ENCODE assay signal across 1 cellular context in the genomic region with DNA sequence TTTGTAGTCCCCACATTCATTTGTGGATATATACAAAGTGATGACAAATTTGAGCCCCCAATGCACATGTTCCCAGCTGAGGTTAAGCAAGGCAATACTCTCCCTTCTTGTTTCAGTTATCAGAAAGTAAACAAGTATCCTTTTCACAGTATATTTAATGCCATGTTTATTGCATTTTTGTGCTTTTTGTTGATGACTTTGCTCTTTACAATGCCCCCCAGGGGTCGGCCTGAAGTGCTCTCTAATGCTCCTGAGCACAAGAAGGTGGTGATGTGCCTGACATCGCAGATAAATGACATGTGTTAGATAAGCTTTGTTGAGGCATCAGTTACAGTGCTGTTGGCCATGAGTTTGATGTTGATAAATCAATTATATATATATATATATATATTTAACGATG.
TF ChIP-seq lines count a peak whose summit lies in the region.

No MANE protein-coding gene starts in this region.

TF ChIP-seq in IMR-90, 13 proteins besides CTCF, POLR2A, EP300 and RAD21 (continued from another document):
- TF ChIP-seq FOS (IDR thresholded peaks at IDR 0.05; ENCODE audit: low read depth, low read length), result no peak
- TF ChIP-seq MXI1 (IDR thresholded peaks at IDR 0.05; ENCODE audit: borderline replicate concordance, low read depth, low read length), result no peak
- TF ChIP-seq NFE2L2 (IDR thresholded peaks at IDR 0.05; ENCODE audit: low read depth, low read length), result no peak
TF ChIP-seq in IMR-90: peak in this region for 0.
